ENCODE assay signal across 3 cellular contexts in genomic region chr2:50901510-50901909, GRCh38.
A peak's percentile ranks its signal among the peaks of the same experiment; 100 is the strongest.
TF ChIP-seq lines count a peak whose summit lies in the region.

No MANE protein-coding gene starts in this region.

TF ChIP-seq in HepG2, 621 proteins besides CTCF, POLR2A, EP300 and RAD21:
- peak; percentile 88; the same call in 1 of the 2 replicates for TF ChIP-seq RAD51 (IDR thresholded peaks at IDR 0.05; ENCODE audit: borderline replicate concordance)
- TF ChIP-seq STAT6 (CRISPR knock-in tag; IDR thresholded peaks at IDR 0.05; ENCODE audit: borderline replicate concordance) = no peak

TF ChIP-seq in GM12878, 131 proteins besides CTCF, POLR2A, EP300 and RAD21:
- TF ChIP-seq CHD4 (IDR thresholded peaks at IDR 0.05) (no peak), RAD51 (IDR thresholded peaks at IDR 0.05) (peak; percentile 48; the same call in 1 of the 2 replicates)

TF ChIP-seq in K562, 482 proteins besides CTCF, POLR2A, EP300 and RAD21:
- TF ChIP-seq CAMTA2 (CRISPR knock-in tag; conservative IDR thresholded peaks at IDR 0.05) (no peak), CREM (IDR thresholded peaks at IDR 0.05; ENCODE audit: low read depth) (no peak), TFE3 (CRISPR knock-in tag; IDR thresholded peaks at IDR 0.05) (peak; percentile 88), MIER1 (IDR thresholded peaks at IDR 0.05; ENCODE audit: low read depth) (no peak)
TF ChIP-seq in K562: peak in this region for 1.
